Comparison of ENCODE assay signal across 17 cellular contexts in genomic region chr10:113122947-113123346, GRCh38.
A peak's percentile ranks its signal among the peaks of the same experiment; 100 is the strongest.
DNase-seq lines count a peak whose midpoint lies in the region; ATAC-seq and TF ChIP-seq lines count a peak whose summit lies in the region.
"Had no signal": no experiment of that assay in that cellular context is flagged by ENCODE, and none has a peak within 500 bp of the region (broad histone marks: within the 10 kb centered on the region; RNA-seq: fewer than 3 reads in every experiment).

No MANE protein-coding gene starts in this region.

- CTCF ChIA-PET in WTC11 (lab: Charles Lee) = no interaction called here
- CTCF ChIA-PET in activated naive CD4-positive, alpha-beta T cell treated with anti-CD3 and anti-CD28 coated beads, Interleukin-2, amount 10 ng/mL, durations not matched to agents 7 days and 5 days (lab: Charles Lee) = no interaction called here
- CTCF ChIA-PET in activated CD4-positive, alpha-beta T cell treated with anti-CD3 and anti-CD28 coated beads for 36 hours (lab: Charles Lee) = interaction anchor here (0.6 kb wide), 2 partner anchors 26 to 184 kb away, joined by 3 read pairs; no protein-coding TSS in a partner anchor
- CTCF ChIA-PET in CD4-positive, alpha-beta T cell (lab: Charles Lee) = no interaction called here

- no peak overlapping the region for H2AFZ ChIP-seq in neural progenitor cell (replicated peaks)

- H4K20me1 ChIP-seq in neural progenitor cell (ENCODE audit: low read depth) = peaks cover 75% of the 10 kb centered on the region

- H3K4me3 ChIP-seq in liver (ENCODE audit: low read depth in 1 of 3, low read length in 3 of 3) (no peak overlapping the region), neural progenitor cell (no peak overlapping the region)
- H3K4me3 ChIP-seq: K562 had no signal

- H3K9ac ChIP-seq in liver (ENCODE audit: low read depth in 1 of 2, low read length in 2 of 2) (peak overlapping the region in 1 of 2 donors; percentile 2), neural progenitor cell (no peak overlapping the region)

- DNase-seq in WTC11 (ENCODE audit: low spot score) (no peak), neural progenitor cell (ENCODE audit: low spot score) (no peak)
- DNase-seq in activated naive CD4-positive, alpha-beta T cell treated with anti-CD3 and anti-CD28 coated beads, Interleukin-2, amount 10 ng/mL, durations not matched to agents 7 days and 5 days = no peak
- DNase-seq in activated CD4-positive, alpha-beta T cell treated with anti-CD3 and anti-CD28 coated beads for 36 hours = no peak
- no peak for DNase-seq in CD4-positive, alpha-beta T cell
- DNase-seq: ACHN; BE2C; C1 segment of cervical spinal cord; CD4-positive, CD25-positive, alpha-beta regulatory T cell; DMS153; DMS79 treated with DMSO at 0.1 percent for 48 hours; GF-D8; HCEC 1CT; IMR-90 had no signal

- peak; percentile 36 to 39 for TF ChIP-seq RAD21 in liver (IDR thresholded peaks at IDR 0.05)

- H3K4me1 ChIP-seq in liver (ENCODE audit: control insufficient read depth in 4 of 4, insufficient read depth in 4 of 4, low read length in 3 of 4) = peaks cover 2 to 19% (median 14%) of the 10 kb centered on the region in 4 donors
- peaks cover 86% of the 10 kb centered on the region for H3K4me1 ChIP-seq in neural progenitor cell

- H3K4me3 Mint-ChIP-seq in WTC11 (no peak overlapping the region), neural progenitor cell (no peak overlapping the region)
- H3K4me3 Mint-ChIP-seq in activated naive CD4-positive, alpha-beta T cell treated with anti-CD3 and anti-CD28 coated beads, Interleukin-2, amount 10 ng/mL, durations not matched to agents 7 days and 5 days = no peak overlapping the region
- no peak overlapping the region for H3K4me3 Mint-ChIP-seq in activated CD4-positive, alpha-beta T cell treated with anti-CD3 and anti-CD28 coated beads for 36 hours
- H3K4me3 Mint-ChIP-seq in CD4-positive, alpha-beta T cell = no peak overlapping the region
- H3K4me3 Mint-ChIP-seq: CD4-positive, CD25-positive, alpha-beta regulatory T cell had no signal

- POLR2A ChIA-PET in WTC11 (lab: Charles Lee) = no interaction called here
- POLR2A ChIA-PET in activated CD4-positive, alpha-beta T cell treated with anti-CD3 and anti-CD28 coated beads for 36 hours (lab: Charles Lee) = no interaction called here
- POLR2A ChIA-PET in CD4-positive, alpha-beta T cell (lab: Charles Lee) = no interaction called here

- H3K9me3 Mint-ChIP-seq in WTC11 (no peaks in the 10 kb centered on the region), neural progenitor cell (no peaks in the 10 kb centered on the region)
- H3K9me3 Mint-ChIP-seq in activated naive CD4-positive, alpha-beta T cell treated with anti-CD3 and anti-CD28 coated beads, Interleukin-2, amount 10 ng/mL, durations not matched to agents 7 days and 5 days = no peaks in the 10 kb centered on the region
- no peaks in the 10 kb centered on the region for H3K9me3 Mint-ChIP-seq in activated CD4-positive, alpha-beta T cell treated with anti-CD3 and anti-CD28 coated beads for 36 hours (ENCODE audit: low read depth)
- no peaks in the 10 kb centered on the region for H3K9me3 Mint-ChIP-seq in CD4-positive, alpha-beta T cell

- WGBS in liver = 43% methylated on average over 9 of the region's 9 CpGs

- H3K27ac ChIP-seq in liver (ENCODE audit: low read depth in 1 of 2, low read length in 2 of 2) (peak overlapping the region; percentile 36 to 51), neural progenitor cell (no peak overlapping the region)
- no peak overlapping the region for H3K27ac ChIP-seq in CD4-positive, alpha-beta T cell (ENCODE audit: low read depth, low read length)

- H3F3A ChIP-seq in neural progenitor cell (ENCODE audit: low read depth) = peaks cover 77% of the 10 kb centered on the region

- H3K36me3 Mint-ChIP-seq in WTC11 = no peaks in the 10 kb centered on the region
- peaks cover 3% of the 10 kb centered on the region for H3K36me3 Mint-ChIP-seq in neural progenitor cell
- H3K36me3 Mint-ChIP-seq in activated naive CD4-positive, alpha-beta T cell treated with anti-CD3 and anti-CD28 coated beads, Interleukin-2, amount 10 ng/mL, durations not matched to agents 7 days and 5 days = no peaks in the 10 kb centered on the region
- H3K36me3 Mint-ChIP-seq in activated CD4-positive, alpha-beta T cell treated with anti-CD3 and anti-CD28 coated beads for 36 hours (ENCODE audit: low read depth) = no peaks in the 10 kb centered on the region
- H3K36me3 Mint-ChIP-seq in CD4-positive, alpha-beta T cell (ENCODE audit: low read depth) = no peaks in the 10 kb centered on the region
- H3K36me3 Mint-ChIP-seq: CD4-positive, CD25-positive, alpha-beta regulatory T cell had no signal

- no peaks in the 10 kb centered on the region for H3K36me3 ChIP-seq in liver (ENCODE audit: control insufficient read depth in 4 of 4, insufficient read depth in 3 of 4, low read depth in 1 of 4, low read length in 3 of 4)
- H3K36me3 ChIP-seq in neural progenitor cell = no peaks in the 10 kb centered on the region
- H3K36me3 ChIP-seq: BE2C had no signal

- no peak for TF ChIP-seq CTCF in WTC11 (IDR thresholded peaks at IDR 0.05)
- TF ChIP-seq CTCF in liver (IDR thresholded peaks at IDR 0.05; ENCODE audit: low read depth, low read length, missing input control) = no peak
- TF ChIP-seq CTCF in neural progenitor cell (IDR thresholded peaks at IDR 0.05) = no peak
- no peak for TF ChIP-seq CTCF in CD4-positive, alpha-beta T cell (IDR thresholded peaks at IDR 0.05)

- ATAC-seq in WTC11 (no peak), GM19467 (IDR thresholded peaks at IDR 0.05; ENCODE audit: unreplicated experiment) (no peak)
- ATAC-seq in activated CD4-positive, alpha-beta T cell treated with anti-CD3 and anti-CD28 coated beads for 36 hours = no peak
- ATAC-seq in CD4-positive, alpha-beta T cell (ENCODE audit: poor library complexity) = no peak
- ATAC-seq: K562 had no signal

- intact Hi-C loops in activated CD4-positive, alpha-beta T cell treated with anti-CD3 and anti-CD28 coated beads for 36 hours (cut with DNase I, micrococcal nuclease) = loop anchor here in 1 of 2 experiments (10.0 kb wide), 2 partner anchors 262 to 398 kb away; no protein-coding TSS in a partner anchor
- intact Hi-C loops in CD4-positive, alpha-beta T cell (cut with DNase I, micrococcal nuclease) = loop anchor here in 1 of 2 experiments (10.0 kb wide), 1 partner anchor 262 kb away; no protein-coding TSS in a partner anchor

- H3K27ac Mint-ChIP-seq in WTC11 (peak overlapping the region; percentile 25), neural progenitor cell (no peak overlapping the region)
- H3K27ac Mint-ChIP-seq in activated naive CD4-positive, alpha-beta T cell treated with anti-CD3 and anti-CD28 coated beads, Interleukin-2, amount 10 ng/mL, durations not matched to agents 7 days and 5 days = no peak overlapping the region
- no peak overlapping the region for H3K27ac Mint-ChIP-seq in activated CD4-positive, alpha-beta T cell treated with anti-CD3 and anti-CD28 coated beads for 36 hours
- H3K27ac Mint-ChIP-seq in CD4-positive, alpha-beta T cell = no peak overlapping the region
- H3K27ac Mint-ChIP-seq: CD4-positive, CD25-positive, alpha-beta regulatory T cell had no signal

- H3K9me3 ChIP-seq in liver (ENCODE audit: control insufficient read depth in 4 of 4, low read length in 3 of 4) (no peaks in the 10 kb centered on the region), neural progenitor cell (ENCODE audit: low read depth) (no peaks in the 10 kb centered on the region)
- no peaks in the 10 kb centered on the region for H3K9me3 ChIP-seq in CD4-positive, alpha-beta T cell (ENCODE audit: control insufficient read depth, low read length)
- H3K9me3 ChIP-seq: BE2C had no signal

- H3K79me2 ChIP-seq in neural progenitor cell (ENCODE audit: low read depth) = peaks cover 84% of the 10 kb centered on the region

- H3K27me3 Mint-ChIP-seq in WTC11 (ENCODE audit: low read depth) (no peaks in the 10 kb centered on the region), neural progenitor cell (ENCODE audit: insufficient read depth, low read depth) (peaks cover 2% of the 10 kb centered on the region)
- H3K27me3 Mint-ChIP-seq in activated naive CD4-positive, alpha-beta T cell treated with anti-CD3 and anti-CD28 coated beads, Interleukin-2, amount 10 ng/mL, durations not matched to agents 7 days and 5 days = peaks cover 28% of the 10 kb centered on the region
- peaks cover 32% of the 10 kb centered on the region for H3K27me3 Mint-ChIP-seq in activated CD4-positive, alpha-beta T cell treated with anti-CD3 and anti-CD28 coated beads for 36 hours
- peaks cover 46% of the 10 kb centered on the region for H3K27me3 Mint-ChIP-seq in CD4-positive, alpha-beta T cell

- H3K27me3 ChIP-seq in liver (ENCODE audit: control insufficient read depth in 4 of 4, insufficient read depth in 4 of 4, low read length in 3 of 4) = no peaks in the 10 kb centered on the region
- H3K27me3 ChIP-seq in neural progenitor cell = no peaks in the 10 kb centered on the region
- peaks cover 11% of the 10 kb centered on the region for H3K27me3 ChIP-seq in CD4-positive, alpha-beta T cell (ENCODE audit: control insufficient read depth, insufficient read depth, low read length)
- H3K27me3 ChIP-seq: BE2C had no signal

- H3K4me1 Mint-ChIP-seq in WTC11 (peaks cover 76% of the 10 kb centered on the region), neural progenitor cell (peaks cover 71% of the 10 kb centered on the region)
- H3K4me1 Mint-ChIP-seq in activated naive CD4-positive, alpha-beta T cell treated with anti-CD3 and anti-CD28 coated beads, Interleukin-2, amount 10 ng/mL, durations not matched to agents 7 days and 5 days = no peaks in the 10 kb centered on the region
- H3K4me1 Mint-ChIP-seq in activated CD4-positive, alpha-beta T cell treated with anti-CD3 and anti-CD28 coated beads for 36 hours = peaks cover 6% of the 10 kb centered on the region
- peaks cover 4% of the 10 kb centered on the region for H3K4me1 Mint-ChIP-seq in CD4-positive, alpha-beta T cell (ENCODE audit: low read depth)

- peak overlapping the region; percentile 19 for H3K4me2 ChIP-seq in neural progenitor cell

TF ChIP-seq in WTC11, 78 proteins besides CTCF, POLR2A, EP300 and RAD21 (continues in another document):
- TF ChIP-seq ZNF138 (CRISPR knock-in tag; conservative IDR thresholded peaks at IDR 0.05) = no peak
- TF ChIP-seq CDX4 (CRISPR knock-in tag; IDR thresholded peaks at IDR 0.05; ENCODE audit: borderline replicate concordance) = no peak

TF ChIP-seq in liver, 16 proteins besides CTCF, POLR2A, EP300 and RAD21 (continues in another document):
- TF ChIP-seq MAX (IDR thresholded peaks at IDR 0.05) (no peak), ATF3 (IDR thresholded peaks at IDR 0.05) (no peak), RXRA (IDR thresholded peaks at IDR 0.05) (peak; percentile 50 to 68), HNF4G (IDR thresholded peaks at IDR 0.05) (peak; percentile 55), HNF4A (conservative IDR thresholded peaks at IDR 0.05) (peak; percentile 88), JUND (IDR thresholded peaks at IDR 0.05) (peak in 1 of 2 donors; percentile 61), SP1 (IDR thresholded peaks at IDR 0.05) (peak; percentile 45)

Comparison
In these comparisons a context has a peak if more than half of its experiments do, and no peak if none do; other contexts are left out.
1. H3K27ac ChIP-seq: peak in liver (2 of 2); none in neural progenitor cell (single experiment) and CD4-positive, alpha-beta T cell (single experiment).